2 cellular contexts compared by ENCODE assay signal in genomic region chr9:84375954-84376353, GRCh38.
A peak's percentile ranks its signal among the peaks of the same experiment; 100 is the strongest.
TF ChIP-seq lines count a peak whose summit lies in the region.

No MANE protein-coding gene starts in this region.

TF ChIP-seq in SK-N-SH, 30 proteins besides CTCF, POLR2A, EP300 and RAD21:
- TF ChIP-seq GATA2 (CRISPR knock-in tag; IDR thresholded peaks at IDR 0.05) (peak; percentile 68), RCOR1 (IDR thresholded peaks at IDR 0.05; ENCODE audit: low read length) (peak; percentile 62; the same call in 1 of the 2 replicates), USF2 (IDR thresholded peaks at IDR 0.05; ENCODE audit: borderline replicate concordance, low read depth, low read length) (no peak)

TF ChIP-seq in K562, 482 proteins besides CTCF, POLR2A, EP300 and RAD21:
- TF ChIP-seq HNRNPUL1 (IDR thresholded peaks at IDR 0.05; ENCODE audit: low read length), result no peak
- TF ChIP-seq POLR2AphosphoS5 (IDR thresholded peaks at IDR 0.05; ENCODE audit: control insufficient read depth, insufficient read depth, low read depth, low read length), result no peak
- no peak for TF ChIP-seq ZNF384 (IDR thresholded peaks at IDR 0.05; ENCODE audit: low read depth, low read length)
- TF ChIP-seq JUND (IDR thresholded peaks at IDR 0.05; ENCODE audit: borderline replicate concordance, low read depth, low read length), result peak; percentile 42; the same call in 1 of the 2 replicates
- TF ChIP-seq JUND (tag; IDR thresholded peaks at IDR 0.05; ENCODE audit: borderline replicate concordance, low read depth, low read length), result no peak; the same call in 2 of the 3 replicates
- no peak for TF ChIP-seq TCF15 (CRISPR knock-in tag; IDR thresholded peaks at IDR 0.05)
- TF ChIP-seq TEAD4 (IDR thresholded peaks at IDR 0.05; ENCODE audit: low read length), result peak; percentile 30; the same call in 1 of the 2 replicates
- TF ChIP-seq TEAD4 (CRISPR knock-in tag; IDR thresholded peaks at IDR 0.05; ENCODE audit: borderline replicate concordance), result no peak
- no peak for TF ChIP-seq ZNF584 (CRISPR knock-in tag; IDR thresholded peaks at IDR 0.05; ENCODE audit: low read depth)
- TF ChIP-seq ZC3H11A (IDR thresholded peaks at IDR 0.05; ENCODE audit: low read depth, low read length), result no peak
- TF ChIP-seq ARID1B (IDR thresholded peaks at IDR 0.05), result peak; percentile 58
- TF ChIP-seq CEBPG (CRISPR knock-in tag; IDR thresholded peaks at IDR 0.05), result no peak
- TF ChIP-seq CEBPG (tag; conservative IDR thresholded peaks at IDR 0.05 in 1 of 2, IDR thresholded peaks at IDR 0.05 in 1 of 2), result no peak
- TF ChIP-seq HMGN3 (IDR thresholded peaks at IDR 0.05; ENCODE audit: borderline replicate concordance, extremely low read depth, insufficient read length, low read depth, low read length), result no peak
- no peak for TF ChIP-seq ETV1 (tag; conservative IDR thresholded peaks at IDR 0.05; ENCODE audit: low read depth)
- TF ChIP-seq TAF1 (IDR thresholded peaks at IDR 0.05; ENCODE audit: control insufficient read depth, extremely low read depth, insufficient read depth, low read length, severe bottlenecking), result no peak
- TF ChIP-seq FOSL1 (tag; conservative IDR thresholded peaks at IDR 0.05), result peak; percentile 75
- TF ChIP-seq ZNF174 (CRISPR knock-in tag; IDR thresholded peaks at IDR 0.05), result no peak
- no peak for TF ChIP-seq MAFF (IDR thresholded peaks at IDR 0.05; ENCODE audit: low read length)
- TF ChIP-seq ARID3A (IDR thresholded peaks at IDR 0.05; ENCODE audit: borderline replicate concordance, low read depth, low read length), result no peak
- TF ChIP-seq ZNF280A (IDR thresholded peaks at IDR 0.05; ENCODE audit: low read depth, partially characterized antibody), result no peak
- TF ChIP-seq DEAF1 (CRISPR knock-in tag; IDR thresholded peaks at IDR 0.05), result no peak
- no peak for TF ChIP-seq FOXO4 (CRISPR knock-in tag; IDR thresholded peaks at IDR 0.05)
- TF ChIP-seq ZNF398 (CRISPR knock-in tag; IDR thresholded peaks at IDR 0.05), result no peak
- TF ChIP-seq SOX6 (IDR thresholded peaks at IDR 0.05), result peak; percentile 17; the same call in 1 of the 2 replicates
- TF ChIP-seq SMARCE1 (IDR thresholded peaks at IDR 0.05), result peak; percentile 50; the same call in 1 of the 2 replicates
- TF ChIP-seq TRIM28 (IDR thresholded peaks at IDR 0.05), result no peak
- no peak for TF ChIP-seq FOXK1 (CRISPR knock-in tag; IDR thresholded peaks at IDR 0.05; ENCODE audit: borderline replicate concordance)
- TF ChIP-seq ZNF764 (CRISPR knock-in tag; IDR thresholded peaks at IDR 0.05; ENCODE audit: low read depth), result no peak
- TF ChIP-seq TAL1 (IDR thresholded peaks at IDR 0.05), result peak; percentile 49; the same call in 1 of the 2 replicates
- TF ChIP-seq E2F3 (CRISPR knock-in tag; IDR thresholded peaks at IDR 0.05), result no peak
